27 cellular contexts compared by ENCODE assay signal in genomic region chr20:23477223-23477622, GRCh38. TPM values are rescaled to one million over a fixed set of nuclear protein-coding genes. Genes with fewer than 3 reads are reported as not detected.
DNase-seq lines count a peak whose midpoint lies in the region; ATAC-seq, FAIRE-seq and TF ChIP-seq lines count a peak whose summit lies in the region.
"Had no signal": no experiment of that assay in that cellular context is flagged by ENCODE, and none has a peak within 500 bp of the region (broad histone marks: within the 10 kb centered on the region; RNA-seq: fewer than 3 reads in every experiment).

No MANE protein-coding gene starts in this region.

- H3K27me3 ChIP-seq in RWPE2 (ENCODE audit: insufficient read depth, poor library complexity, severe bottlenecking) = no peaks in the 10 kb centered on the region
- peaks cover 0 to 8% (median 3%) of the 10 kb centered on the region in 4 experiments; a peak in 1 of 7 replicates for H3K27me3 ChIP-seq in H1 (replicated peaks in 1 of 4; ENCODE audit: control insufficient read depth in 3 of 4, extremely low read depth in 1 of 4, insufficient read depth in 3 of 4, low read length in 3 of 4)
- H3K27me3 ChIP-seq in esophagus squamous epithelium = no peaks in the 10 kb centered on the region
- no peaks in the 10 kb centered on the region for H3K27me3 ChIP-seq in neuronal stem cell (ENCODE audit: control insufficient read depth in 3 of 3, insufficient read depth in 3 of 3, low read depth in 1 of 3, low read length in 3 of 3)
- H3K27me3 ChIP-seq: BE2C had no signal

- H3K4me2 ChIP-seq in H1 (ENCODE audit: insufficient read depth in 1 of 2, low read depth in 2 of 2, low read length in 2 of 2) (no peak overlapping the region), neuronal stem cell (ENCODE audit: insufficient read depth, low read length, poor library complexity, severe bottlenecking) (no peak overlapping the region)

- H3K27ac ChIP-seq in RWPE2 (ENCODE audit: poor library complexity, severe bottlenecking) = no peak overlapping the region
- H3K27ac ChIP-seq in H1 (ENCODE audit: low read depth, low read length) = no peak overlapping the region
- H3K27ac ChIP-seq in esophagus squamous epithelium = peak overlapping the region in 3 of 4 donors; percentile 34 to 75 (median 34)
- H3K27ac ChIP-seq in neuronal stem cell (replicated peaks; ENCODE audit: low read length) = no peak overlapping the region
- H3K27ac ChIP-seq: GM23248, HL-60 had no signal

- H4K20me1 ChIP-seq in H1 (replicated peaks in 1 of 2; ENCODE audit: control insufficient read depth in 1 of 2, insufficient read depth in 2 of 2, low read length in 2 of 2) = peaks cover 0 to 2% of the 10 kb centered on the region in 2 experiments

- no peak overlapping the region for H4K8ac ChIP-seq in H1 (ENCODE audit: extremely low read depth, insufficient read depth, low read length)
- no peak overlapping the region for H4K8ac ChIP-seq in neuronal stem cell (ENCODE audit: low read depth, low read length)

- ATAC-seq in RWPE2 (ENCODE audit: low read depth) = 0 out of 3 replicates have a peak, but pooled peaks have one; percentile 21
- ATAC-seq: GM12878 had no signal

- no peak overlapping the region for H2BK120ac ChIP-seq in H1 (replicated peaks; ENCODE audit: low read depth, low read length)
- no peak overlapping the region for H2BK120ac ChIP-seq in neuronal stem cell (ENCODE audit: low read depth, low read length)

- H2AK5ac ChIP-seq in H1 (ENCODE audit: low read depth, low read length) (0 out of 2 replicates have a peak overlapping the region, but pooled peaks have one; percentile 41), neuronal stem cell (ENCODE audit: low read depth, low read length) (no peak overlapping the region)

- FAIRE-seq in H1 (lab: Jason Lieb, UNC) = no peak
- FAIRE-seq: A204.1, GM12878, H54 had no signal

- H3K14ac ChIP-seq in H1 (ENCODE audit: insufficient read length) (no peak overlapping the region), neuronal stem cell (ENCODE audit: low read length) (no peak overlapping the region)

- H2BK12ac ChIP-seq in H1 (ENCODE audit: low read depth, low read length) = peak overlapping the region; percentile 93; the same call in 1 of the 2 replicates
- no peak overlapping the region for H2BK12ac ChIP-seq in neuronal stem cell (ENCODE audit: low read length)

- TF ChIP-seq EP300 in H1 (IDR thresholded peaks at IDR 0.05; ENCODE audit: borderline replicate concordance in 1 of 2, low read depth in 2 of 2, low read length in 2 of 2) = no peak

- intact Hi-C loops in esophagus squamous epithelium (cut with DNase I) (no loop called here), head of caudate nucleus (cut with DNase I) (no loop called here)

- no peaks in the 10 kb centered on the region for H3K9me3 ChIP-seq in RWPE2 (ENCODE audit: severe bottlenecking)
- H3K9me3 ChIP-seq in H1 (ENCODE audit: insufficient read depth in 2 of 2, low read depth in 1 of 2, low read length in 1 of 2) = peaks cover 2 to 5% of the 10 kb centered on the region in 2 experiments; a peak in 2 of 4 replicates
- H3K9me3 ChIP-seq in esophagus squamous epithelium = no peaks in the 10 kb centered on the region
- peaks cover 0 to 13% of the 10 kb centered on the region in 2 donors for H3K9me3 ChIP-seq in neuronal stem cell (replicated peaks in 1 of 2; ENCODE audit: control insufficient read depth in 2 of 2, insufficient read depth in 1 of 2, low read depth in 1 of 2, low read length in 2 of 2)
- H3K9me3 ChIP-seq: BE2C had no signal

- 91% methylated on average over 3 of the region's 3 CpGs; no CpG with 5 or more reads in 1 of the 2 experiments for WGBS in H1 (ENCODE audit: extremely low coverage in 1 of 2, insufficient coverage in 1 of 2, insufficient read length in 1 of 2, insufficient replicate concordance in 2 of 2, low coverage in 1 of 2, low lambda C conversion rate in 2 of 2, missing lambda C conversion rate in 1 of 2), 2 experiments
- WGBS in esophagus squamous epithelium, 2 donors = 13 to 75% methylated on average over 3 of the region's 3 CpGs
- no CpG with 5 or more reads among the region's 3 CpGs for WGBS in neuronal stem cell (ENCODE audit: extremely low coverage in 2 of 2, insufficient read length in 2 of 2, insufficient replicate concordance in 1 of 2), 2 donors

- TF ChIP-seq POLR2A in H1 (IDR thresholded peaks at IDR 0.05; ENCODE audit: control extremely low read depth in 1 of 2, low read depth in 2 of 2, low read length in 2 of 2) (no peak), esophagus squamous epithelium (IDR thresholded peaks at IDR 0.05) (no peak)

- H3K18ac ChIP-seq in H1 (ENCODE audit: extremely low read depth, low read length) (no peak overlapping the region), neuronal stem cell (ENCODE audit: low read length) (peak overlapping the region; percentile 60)

- no peak overlapping the region for H4K91ac ChIP-seq in H1 (replicated peaks; ENCODE audit: insufficient read length, low read length)
- no peak overlapping the region for H4K91ac ChIP-seq in neuronal stem cell (ENCODE audit: low read depth, low read length, poor library complexity)

- H2BK15ac ChIP-seq in H1 (ENCODE audit: low read length) (peak overlapping the region; percentile 24), neuronal stem cell (ENCODE audit: low read length) (no peak overlapping the region)

- H3K4me1 ChIP-seq in RWPE2 (ENCODE audit: insufficient read depth, poor library complexity, severe bottlenecking) (no peaks in the 10 kb centered on the region), H1 (replicated peaks in 1 of 4; ENCODE audit: control insufficient read depth in 3 of 4, insufficient read depth in 4 of 4, low read length in 3 of 4) (peaks cover 0 to 14% (median 7%) of the 10 kb centered on the region in 4 experiments; a peak in 4 of 7 replicates), esophagus squamous epithelium (peaks cover 0 to 24% (median 0%) of the 10 kb centered on the region in 3 donors), neuronal stem cell (ENCODE audit: control insufficient read depth in 2 of 2, insufficient read depth in 1 of 2, low read depth in 1 of 2, low read length in 2 of 2) (peaks cover 0 to 1% of the 10 kb centered on the region in 2 donors)
- H3K4me1 ChIP-seq: BE2C had no signal

- no peak overlapping the region for H2AFZ ChIP-seq in H1 (ENCODE audit: low read length)
- H2AFZ ChIP-seq in neuronal stem cell (ENCODE audit: low read length) = no peak overlapping the region
- H2AFZ ChIP-seq: GM23248 had no signal

- no peaks in the 10 kb centered on the region for H3K36me3 ChIP-seq in RWPE2 (ENCODE audit: low read depth)
- no peaks in the 10 kb centered on the region; a peak in 1 of 8 replicates for H3K36me3 ChIP-seq in H1 (ENCODE audit: control insufficient read depth in 2 of 4, insufficient read depth in 4 of 4, low read length in 3 of 4)
- no peaks in the 10 kb centered on the region for H3K36me3 ChIP-seq in esophagus squamous epithelium
- peaks cover 0 to 1% of the 10 kb centered on the region in 2 donors for H3K36me3 ChIP-seq in neuronal stem cell (replicated peaks in 1 of 2; ENCODE audit: control insufficient read depth in 2 of 2, insufficient read depth in 2 of 2, low read length in 2 of 2)
- H3K36me3 ChIP-seq: BE2C had no signal

- no peak overlapping the region for H3K56ac ChIP-seq in H1 (replicated peaks; ENCODE audit: insufficient read length, low read depth, low read length)

- DNase-seq in RWPE2 (ENCODE audit: low spot score) = no peak
- no peak for DNase-seq in H1 (ENCODE audit: low read depth in 1 of 2, low spot score in 2 of 2)
- DNase-seq in esophagus squamous epithelium (lab: John Stamatoyannopoulos, UW) = no peak
- no peak for DNase-seq in neuronal stem cell (ENCODE audit: low spot score)
- no peak for DNase-seq in stimulated activated naive CD4-positive, alpha-beta T cell (lab: John Stamatoyannopoulos, UW)
- DNase-seq in head of caudate nucleus = no peak
- DNase-seq in pons (ENCODE audit: low spot score) = no peak
- DNase-seq in hypothalamus (lab: John Stamatoyannopoulos, UW) = no peak
- DNase-seq: ACHN; BE2C; C1 segment of cervical spinal cord; CD4-positive, CD25-positive, alpha-beta regulatory T cell; CD8-positive, alpha-beta memory T cell; COR-L47; DMS 273 treated with DMSO at 0.1 percent for 48 hours; DMS53; DND-41; EL; GM23248; HCEC 1CT; HFFc6 had no signal

- H3K79me1 ChIP-seq in H1 (ENCODE audit: low read depth, low read length) = no peaks in the 10 kb centered on the region
- H3K79me1 ChIP-seq in neuronal stem cell (ENCODE audit: low read depth, low read length) = no peaks in the 10 kb centered on the region

- H2BK20ac ChIP-seq in H1 (ENCODE audit: low read length) = 0 out of 2 replicates have a peak overlapping the region, but pooled peaks have one; percentile 52

- H3K79me2 ChIP-seq in H1 (ENCODE audit: control insufficient read depth in 1 of 2, insufficient read depth in 2 of 2, low read length in 2 of 2) = no peaks in the 10 kb centered on the region

- peaks cover 7% of the 10 kb centered on the region for H3K23me2 ChIP-seq in H1 (ENCODE audit: low read depth, low read length)

- POLR2A ChIA-PET in H1 (lab: Charles Lee; ENCODE audit: partially characterized antibody) = no interaction called here

- H3K4ac ChIP-seq in H1 (replicated peaks; ENCODE audit: insufficient read length, low read depth, low read length) (no peak overlapping the region), neuronal stem cell (ENCODE audit: low read length) (no peak overlapping the region)

- H2BK5ac ChIP-seq in H1 (ENCODE audit: low read depth, low read length) (no peak overlapping the region), neuronal stem cell (ENCODE audit: low read length) (no peak overlapping the region)

- no peak for TF ChIP-seq RAD21 in H1 (IDR thresholded peaks at IDR 0.05 in 1 of 2, conservative IDR thresholded peaks at IDR 0.05 in 1 of 2; ENCODE audit: low read depth in 2 of 2, low read length in 2 of 2)

- H3K9ac ChIP-seq in H1 (replicated peaks in 1 of 4; ENCODE audit: extremely low read depth in 1 of 4, low read depth in 3 of 4, low read length in 3 of 4) (no peak overlapping the region), neuronal stem cell (ENCODE audit: low read depth, low read length, poor library complexity) (no peak overlapping the region)
- H3K9ac ChIP-seq: GM23248 had no signal

- no peak overlapping the region for H4K5ac ChIP-seq in H1 (ENCODE audit: insufficient read length, low read depth, low read length)

- TF ChIP-seq CTCF in RWPE2 (IDR thresholded peaks at IDR 0.05; ENCODE audit: poor library complexity, severe bottlenecking) = no peak
- TF ChIP-seq CTCF in H1 (IDR thresholded peaks at IDR 0.05; ENCODE audit: control extremely low read depth in 1 of 3, insufficient read depth in 1 of 3, low read depth in 1 of 3, low read length in 3 of 3) = no peak
- no peak for TF ChIP-seq CTCF in esophagus squamous epithelium (IDR thresholded peaks at IDR 0.05)

- CTCF ChIA-PET in H1 (lab: Charles Lee; ENCODE audit: partially characterized antibody) = no interaction called here

- H3K23ac ChIP-seq in H1 (ENCODE audit: insufficient read length) = no peak overlapping the region
- H3K23ac ChIP-seq in neuronal stem cell (ENCODE audit: low read depth, low read length, poor library complexity) = no peak overlapping the region

- no peak overlapping the region for H3K4me3 ChIP-seq in RWPE2 (ENCODE audit: severe bottlenecking)
- H3K4me3 ChIP-seq in H1 (ENCODE audit: extremely low read depth in 1 of 4, insufficient read depth in 2 of 4, low read depth in 3 of 4, low read length in 4 of 4) = no peak overlapping the region
- H3K4me3 ChIP-seq in esophagus squamous epithelium = no peak overlapping the region
- no peak overlapping the region for H3K4me3 ChIP-seq in neuronal stem cell (ENCODE audit: low read length in 2 of 2)
- H3K4me3 ChIP-seq: GM12878, GM23248 had no signal

RNA-seq across cellular contexts. Expression of gene CST8, which starts 13.7 kb away (rescaled TPM):
- not detected in 2 replicates for total RNA-seq in H1 (2021; fragmentation: NEBNext Ultra II Directional; extraction: Animal tissue kit (Norgen Biotek cat#: 25700))
- not detected in 2 replicates for polyA plus RNA-seq in H1 (2011; rRNA removed)
- not detected for polyA plus RNA-seq in H1 (2011; cell fraction: cytosol; rRNA removed)
- not detected for polyA plus RNA-seq in H1 (2011; cell fraction: nucleus; rRNA removed)
- not detected in 4 replicates for polyA plus RNA-seq in H1 (2012, experiment 1 of 2)
- polyA plus RNA-seq in H1 (2012, experiment 2 of 2) = not detected
- not detected for polyA plus RNA-seq in H1 (2013, experiment 1 of 2)
- not detected for polyA plus RNA-seq in H1 (2013, experiment 2 of 2)
- not detected in 2 replicates for polyA minus RNA-seq in H1 (2011; rRNA and poly(A)+ RNA removed)
- polyA minus RNA-seq in H1 (2011; cell fraction: cytosol; rRNA and poly(A)+ RNA removed) = not detected
- not detected for polyA minus RNA-seq in H1 (2011; cell fraction: nucleus; rRNA and poly(A)+ RNA removed)
- total RNA-seq in esophagus squamous epithelium = not detected
- polyA plus RNA-seq in neuronal stem cell (2013, experiment 1 of 2) = not detected
- polyA plus RNA-seq in neuronal stem cell (2013, experiment 2 of 2) = not detected
- total RNA-seq: CD4-positive, CD25-positive, alpha-beta regulatory T cell; CD8-positive, alpha-beta memory T cell; G401; GM12878; GM23248; HFFc6; HT1080 had no signal
- polyA plus RNA-seq: CD4-positive, CD25-positive, alpha-beta regulatory T cell; CD8-positive, alpha-beta memory T cell; GM12878; GM23248 had no signal

RNA-seq across cellular contexts. Expression of gene CST11, which starts 24.5 kb away (rescaled TPM):
- not detected in 2 replicates for total RNA-seq in H1 (2021; fragmentation: NEBNext Ultra II Directional; extraction: Animal tissue kit (Norgen Biotek cat#: 25700))
- polyA plus RNA-seq in H1 (2011; rRNA removed) = 0.72 and 2.0 TPM in 2 replicates
- 1.2 TPM for polyA plus RNA-seq in H1 (2011; cell fraction: cytosol; rRNA removed)
- polyA plus RNA-seq in H1 (2011; cell fraction: nucleus; rRNA removed) = 0.81 TPM
- 0.79 to 2.8 TPM (median 2.4 TPM) in 4 replicates for polyA plus RNA-seq in H1 (2012, experiment 1 of 2)
- not detected for polyA plus RNA-seq in H1 (2012, experiment 2 of 2)
- polyA plus RNA-seq in H1 (2013, experiment 1 of 2) = not detected
- polyA plus RNA-seq in H1 (2013, experiment 2 of 2) = 0.22 TPM
- polyA minus RNA-seq in H1 (2011; rRNA and poly(A)+ RNA removed) = not detected in 2 replicates
- polyA minus RNA-seq in H1 (2011; cell fraction: cytosol; rRNA and poly(A)+ RNA removed) = not detected
- not detected for polyA minus RNA-seq in H1 (2011; cell fraction: nucleus; rRNA and poly(A)+ RNA removed)
- total RNA-seq in esophagus squamous epithelium = not detected
- polyA plus RNA-seq in neuronal stem cell (2013, experiment 1 of 2) = not detected
- not detected for polyA plus RNA-seq in neuronal stem cell (2013, experiment 2 of 2)
- total RNA-seq: CD4-positive, CD25-positive, alpha-beta regulatory T cell; CD8-positive, alpha-beta memory T cell; G401; GM12878; GM23248; HFFc6; HT1080 had no signal
- polyA plus RNA-seq: CD4-positive, CD25-positive, alpha-beta regulatory T cell; CD8-positive, alpha-beta memory T cell; GM23248 had no signal

RNA-seq across cellular contexts. Expression of gene CSTL1, which starts 37.7 kb away (rescaled TPM):
- not detected in 2 replicates for total RNA-seq in H1 (2021; fragmentation: NEBNext Ultra II Directional; extraction: Animal tissue kit (Norgen Biotek cat#: 25700))
- not detected in 2 replicates for polyA plus RNA-seq in H1 (2011; rRNA removed)
- polyA plus RNA-seq in H1 (2011; cell fraction: cytosol; rRNA removed) = not detected
- not detected for polyA plus RNA-seq in H1 (2011; cell fraction: nucleus; rRNA removed)
- not detected in 4 replicates for polyA plus RNA-seq in H1 (2012, experiment 1 of 2)
- polyA plus RNA-seq in H1 (2012, experiment 2 of 2) = not detected
- not detected for polyA plus RNA-seq in H1 (2013, experiment 1 of 2)
- not detected for polyA plus RNA-seq in H1 (2013, experiment 2 of 2)
- polyA minus RNA-seq in H1 (2011; rRNA and poly(A)+ RNA removed) = not detected in 2 replicates
- polyA minus RNA-seq in H1 (2011; cell fraction: cytosol; rRNA and poly(A)+ RNA removed) = not detected
- polyA minus RNA-seq in H1 (2011; cell fraction: nucleus; rRNA and poly(A)+ RNA removed) = not detected
- not detected for total RNA-seq in esophagus squamous epithelium
- polyA plus RNA-seq in neuronal stem cell (2013, experiment 1 of 2) = not detected
- polyA plus RNA-seq in neuronal stem cell (2013, experiment 2 of 2) = not detected
- total RNA-seq: CD4-positive, CD25-positive, alpha-beta regulatory T cell; CD8-positive, alpha-beta memory T cell; G401; GM12878; GM23248; HFFc6; HT1080 had no signal
- polyA plus RNA-seq: CD4-positive, CD25-positive, alpha-beta regulatory T cell; CD8-positive, alpha-beta memory T cell; GM12878; GM23248 had no signal

RNA-seq across cellular contexts. Expression of gene NAPB, which starts 55.9 kb away (rescaled TPM):
- total RNA-seq in H1 (2021; fragmentation: NEBNext Ultra II Directional; extraction: Animal tissue kit (Norgen Biotek cat#: 25700)) = 12.3 and 12.8 TPM in 2 replicates
- 3.5 and 6.2 TPM in 2 replicates for polyA plus RNA-seq in H1 (2011; rRNA removed)
- polyA plus RNA-seq in H1 (2011; cell fraction: cytosol; rRNA removed) = 9.2 TPM
- polyA plus RNA-seq in H1 (2011; cell fraction: nucleus; rRNA removed) = 4.4 TPM
- 6.8 to 9.9 TPM (median 8.6 TPM) in 4 replicates for polyA plus RNA-seq in H1 (2012, experiment 1 of 2)
- polyA plus RNA-seq in H1 (2012, experiment 2 of 2) = 0.73 TPM
- 6.0 TPM for polyA plus RNA-seq in H1 (2013, experiment 1 of 2)
- polyA plus RNA-seq in H1 (2013, experiment 2 of 2) = 5.6 TPM
- polyA minus RNA-seq in H1 (2011; rRNA and poly(A)+ RNA removed) = 7.5 and 9.9 TPM in 2 replicates
- 7.9 TPM for polyA minus RNA-seq in H1 (2011; cell fraction: cytosol; rRNA and poly(A)+ RNA removed)
- 18.6 TPM for polyA minus RNA-seq in H1 (2011; cell fraction: nucleus; rRNA and poly(A)+ RNA removed)
- total RNA-seq in esophagus squamous epithelium = 10 to 100 TPM in 1 of 4 donors, 1 to 10 TPM in 3; 7.7 to 16.0 (median 8.7) TPM
- polyA plus RNA-seq in neuronal stem cell (2013, experiment 1 of 2) = 5.9 TPM
- 6.0 TPM for polyA plus RNA-seq in neuronal stem cell (2013, experiment 2 of 2)

Comparison
In these comparisons a context has a peak if more than half of its experiments do, and no peak if none do; other contexts are left out.
1. H3K27ac ChIP-seq: peak in esophagus squamous epithelium (3 of 4); none in RWPE2 (single experiment), H1 (single experiment) and neuronal stem cell (single experiment).